29 cellular contexts compared by ENCODE assay signal in genomic region chr9:96661711-96662110, GRCh38. TPM values are rescaled to one million over a fixed set of nuclear protein-coding genes. Genes with fewer than 3 reads are reported as not detected.
DNase-seq lines count a peak whose midpoint lies in the region; ATAC-seq and TF ChIP-seq lines count a peak whose summit lies in the region.
"Had no signal": no experiment of that assay in that cellular context is flagged by ENCODE, and none has a peak within 500 bp of the region (broad histone marks: within the 10 kb centered on the region; RNA-seq: fewer than 3 reads in every experiment).

No MANE protein-coding gene starts in this region.

- peak; percentile 31 for ATAC-seq in left lung
- peak; percentile 90 for ATAC-seq in upper lobe of right lung
- ATAC-seq in HG03039 (IDR thresholded peaks at IDR 0.05; ENCODE audit: unreplicated experiment), result no peak
- ATAC-seq in psoas muscle, result no peak
- ATAC-seq: sciatic nerve; stimulated activated memory B cell treated with anti-CD40 and anti-IgM and Interleukin-4, amounts not matched to agents 10 μg/mL and 1 μg/mL and 100 μg/mL, for 72 hours had no signal

- intact Hi-C loops in left lung (cut with DNase I), result no loop called here
- intact Hi-C loops in upper lobe of right lung (cut with DNase I), result no loop called here
- intact Hi-C loops in activated CD4-positive, alpha-beta T cell treated with anti-CD3 and anti-CD28 coated beads, Interleukin-2, amount 10 ng/mL, durations not matched to agents 24 days and 14 days (cut with micrococcal nuclease), result no loop called here
- intact Hi-C loops in psoas muscle (cut with DNase I), result no loop called here

- no peaks in the 10 kb centered on the region for H3K36me3 Mint-ChIP-seq in HFFc6 (ENCODE audit: low read depth)
- no peaks in the 10 kb centered on the region for H3K36me3 Mint-ChIP-seq in activated CD4-positive, alpha-beta T cell treated with anti-CD3 and anti-CD28 coated beads, Interleukin-2, amount 10 ng/mL, durations not matched to agents 24 days and 14 days (ENCODE audit: low read depth)
- H3K36me3 Mint-ChIP-seq: CD4-positive, CD25-positive, alpha-beta regulatory T cell; neural progenitor cell; stimulated activated memory B cell treated with anti-CD40 and anti-IgM and Interleukin-4, amounts not matched to agents 10 μg/mL and 1 μg/mL and 100 μg/mL, for 72 hours had no signal

- no peak overlapping the region for H3K27ac Mint-ChIP-seq in HFFc6
- H3K27ac Mint-ChIP-seq in activated CD4-positive, alpha-beta T cell treated with anti-CD3 and anti-CD28 coated beads, Interleukin-2, amount 10 ng/mL, durations not matched to agents 24 days and 14 days, result no peak overlapping the region
- H3K27ac Mint-ChIP-seq: activated CD4-positive, alpha-beta memory T cell treated with anti-CD3 and anti-CD28 coated beads, Interleukin-2, amount 10 ng/mL, durations not matched to agents 7 days and 5 days; CD4-positive, CD25-positive, alpha-beta regulatory T cell; H9; neural progenitor cell; stimulated activated memory B cell treated with anti-CD40 and anti-IgM and Interleukin-4, amounts not matched to agents 10 μg/mL and 1 μg/mL and 100 μg/mL, for 72 hours had no signal

- no peaks in the 10 kb centered on the region for H3K9me3 Mint-ChIP-seq in HFFc6
- no peaks in the 10 kb centered on the region for H3K9me3 Mint-ChIP-seq in activated CD4-positive, alpha-beta T cell treated with anti-CD3 and anti-CD28 coated beads, Interleukin-2, amount 10 ng/mL, durations not matched to agents 24 days and 14 days
- H3K9me3 Mint-ChIP-seq: activated CD4-positive, alpha-beta memory T cell treated with anti-CD3 and anti-CD28 coated beads, Interleukin-2, amount 10 ng/mL, durations not matched to agents 7 days and 5 days; CD4-positive, CD25-positive, alpha-beta regulatory T cell; central memory CD8-positive, alpha-beta T cell; H9; neural progenitor cell; stimulated activated memory B cell treated with anti-CD40 and anti-IgM and Interleukin-4, amounts not matched to agents 10 μg/mL and 1 μg/mL and 100 μg/mL, for 72 hours had no signal

- in situ Hi-C loops in brain microvascular endothelial cell (cut with HindIII; ENCODE audit: low pct_ligation_motif_present, low sequenced_read_pairs), result no loop called here

- TF ChIP-seq CTCF in HFFc6 (IDR thresholded peaks at IDR 0.05) (no peak), brain microvascular endothelial cell (IDR thresholded peaks at IDR 0.05; ENCODE audit: low read depth, low read length, missing control alignments) (no peak), left lung (IDR thresholded peaks at IDR 0.05) (no peak), upper lobe of right lung (IDR thresholded peaks at IDR 0.05) (no peak), psoas muscle (IDR thresholded peaks at IDR 0.05) (no peak)

- no peak overlapping the region for H3K27ac ChIP-seq in brain microvascular endothelial cell
- no peak overlapping the region for H3K27ac ChIP-seq in left lung
- peak overlapping the region; percentile 1 for H3K27ac ChIP-seq in upper lobe of right lung
- no peak overlapping the region for H3K27ac ChIP-seq in psoas muscle
- H3K27ac ChIP-seq: neural progenitor cell, SJCRH30, upper lobe of left lung had no signal

- H3K9me3 ChIP-seq in left lung (no peaks in the 10 kb centered on the region), upper lobe of right lung (no peaks in the 10 kb centered on the region), psoas muscle (no peaks in the 10 kb centered on the region)
- H3K9me3 ChIP-seq: MG63, SJCRH30, upper lobe of left lung had no signal

- DNase-seq in HFFc6 (peak; percentile 31), brain microvascular endothelial cell (peak; percentile 43), left lung (no peak), upper lobe of right lung (no peak), psoas muscle (no peak)
- DNase-seq in activated CD4-positive, alpha-beta T cell treated with anti-CD3 and anti-CD28 coated beads, Interleukin-2, amount 10 ng/mL, durations not matched to agents 24 days and 14 days, result no peak
- DNase-seq: activated CD4-positive, alpha-beta memory T cell treated with anti-CD3 and anti-CD28 coated beads, Interleukin-2, amount 10 ng/mL, durations not matched to agents 7 days and 5 days; activated CD4-positive, CD25-positive, alpha-beta regulatory T cell treated with anti-CD3 and anti-CD28 coated beads, Interleukin-2, amount 50 U/mL, for 72 hours; activated CD8-positive, alpha-beta memory T cell treated with anti-CD3 and anti-CD28 coated beads, Interleukin-2, amount 50 U/mL, for 48 hours; activated naive CD4-positive, alpha-beta T cell treated with anti-CD3 and anti-CD28 coated beads, Interleukin-2, amount 50 U/mL, for 16 hours; amniotic stem cell; CD4-positive, CD25-positive, alpha-beta regulatory T cell; H9; KBM-7; MG63; NCI-H2029; NCI-H526 treated with DMSO at 0.1 percent for 48 hours; posterior cingulate gyrus; SJCRH30; stimulated activated CD4-positive, alpha-beta T cell treated with anti-CD3 and anti-CD28 coated beads, Interleukin-4, amount 100 ng/mL, for 4 hours; substantia nigra; upper lobe of left lung had no signal

- H3K4me3 ChIP-seq in brain microvascular endothelial cell (ENCODE audit: low read depth, low read length) (no peak overlapping the region), left lung (no peak overlapping the region), upper lobe of right lung (no peak overlapping the region), psoas muscle (no peak overlapping the region)
- H3K4me3 ChIP-seq: GM12878, lung, MG63, neural progenitor cell, SJCRH30, upper lobe of left lung had no signal

- H3K27me3 Mint-ChIP-seq in HFFc6 (ENCODE audit: insufficient read depth), result peaks cover 2% of the 10 kb centered on the region; the same call in 1 of the 2 replicates
- peaks cover 14% of the 10 kb centered on the region for H3K27me3 Mint-ChIP-seq in activated CD4-positive, alpha-beta T cell treated with anti-CD3 and anti-CD28 coated beads, Interleukin-2, amount 10 ng/mL, durations not matched to agents 24 days and 14 days
- H3K27me3 Mint-ChIP-seq: central memory CD8-positive, alpha-beta T cell; stimulated activated memory B cell treated with anti-CD40 and anti-IgM and Interleukin-4, amounts not matched to agents 10 μg/mL and 1 μg/mL and 100 μg/mL, for 72 hours had no signal

- no peak overlapping the region for H3K4me3 Mint-ChIP-seq in HFFc6
- H3K4me3 Mint-ChIP-seq in activated CD4-positive, alpha-beta T cell treated with anti-CD3 and anti-CD28 coated beads, Interleukin-2, amount 10 ng/mL, durations not matched to agents 24 days and 14 days, result no peak overlapping the region
- H3K4me3 Mint-ChIP-seq: activated CD4-positive, alpha-beta memory T cell treated with anti-CD3 and anti-CD28 coated beads, Interleukin-2, amount 10 ng/mL, durations not matched to agents 7 days and 5 days; CD4-positive, CD25-positive, alpha-beta regulatory T cell; central memory CD8-positive, alpha-beta T cell; H9; neural progenitor cell; stimulated activated memory B cell treated with anti-CD40 and anti-IgM and Interleukin-4, amounts not matched to agents 10 μg/mL and 1 μg/mL and 100 μg/mL, for 72 hours had no signal

- no peaks in the 10 kb centered on the region for H3K36me3 ChIP-seq in brain microvascular endothelial cell (replicated peaks)
- no peaks in the 10 kb centered on the region for H3K36me3 ChIP-seq in left lung
- H3K36me3 ChIP-seq in upper lobe of right lung, result no peaks in the 10 kb centered on the region
- no peaks in the 10 kb centered on the region for H3K36me3 ChIP-seq in psoas muscle (ENCODE audit: insufficient read depth in 1 of 2, low read depth in 1 of 2)
- H3K36me3 ChIP-seq: MG63, neural progenitor cell, SJCRH30, upper lobe of left lung had no signal

- H3K27me3 ChIP-seq in brain microvascular endothelial cell (replicated peaks) (no peaks in the 10 kb centered on the region), left lung (no peaks in the 10 kb centered on the region), upper lobe of right lung (no peaks in the 10 kb centered on the region), psoas muscle (ENCODE audit: insufficient read depth in 3 of 3, low read length in 2 of 3) (no peaks in the 10 kb centered on the region)
- H3K27me3 ChIP-seq: MG63, SJCRH30, upper lobe of left lung had no signal

- no peaks in the 10 kb centered on the region for H3K4me1 Mint-ChIP-seq in HFFc6 (ENCODE audit: low read depth)
- peaks cover 2% of the 10 kb centered on the region for H3K4me1 Mint-ChIP-seq in activated CD4-positive, alpha-beta T cell treated with anti-CD3 and anti-CD28 coated beads, Interleukin-2, amount 10 ng/mL, durations not matched to agents 24 days and 14 days
- H3K4me1 Mint-ChIP-seq: central memory CD8-positive, alpha-beta T cell; neural progenitor cell had no signal

- WGBS in psoas muscle, 3 donors, result 69 to 79% (median 73%) methylated on average over 4 of the region's 4 CpGs

- H3K4me1 ChIP-seq in left lung (peaks cover 0 to 3% of the 10 kb centered on the region in 2 donors), upper lobe of right lung (no peaks in the 10 kb centered on the region), psoas muscle (no peaks in the 10 kb centered on the region)
- H3K4me1 ChIP-seq: neural progenitor cell, SJCRH30 had no signal

RNA-seq across cellular contexts. Expression of gene PRXL2C, which starts 6.6 kb away (rescaled TPM):
- total RNA-seq in HFFc6 (2021; fragmentation: NEBNext Ultra II Directional; extraction: Animal tissue kit (Norgen Biotek cat#: 25700)), result 10 to 100 TPM; 16.3 to 19.7 (median 17.8) TPM
- 10 to 100 TPM; 18.2 to 31.9 TPM for total RNA-seq in left lung
- total RNA-seq in upper lobe of right lung, result 25.6 TPM
- 7.8 and 9.8 TPM in 2 replicates for total RNA-seq in activated CD4-positive, alpha-beta T cell treated with anti-CD3 and anti-CD28 coated beads, Interleukin-2, amount 10 ng/mL, durations not matched to agents 24 days and 14 days
- 10 to 100 TPM; 13.8 to 31.3 (median 23.5) TPM for total RNA-seq in psoas muscle
- 10 to 100 TPM in 2 of 3 donors, 1 to 10 TPM in 1; 6.2 to 16.9 (median 14.7) TPM for polyA plus RNA-seq in psoas muscle

RNA-seq across cellular contexts. Expression of gene CDC14B, which starts 42.1 kb away (rescaled TPM):
- total RNA-seq in HFFc6 (2021; fragmentation: NEBNext Ultra II Directional; extraction: Animal tissue kit (Norgen Biotek cat#: 25700)), result 10 to 100 TPM; 10.7 to 14.9 (median 12.1) TPM
- total RNA-seq in left lung (10 to 100 TPM; 10.5 to 17.1 TPM), upper lobe of right lung (14.5 TPM), psoas muscle (10 to 100 TPM in 1 of 4 donors, 1 to 10 TPM in 3; 2.1 to 10.7 (median 6.1) TPM)
- 1.0 and 1.1 TPM in 2 replicates for total RNA-seq in activated CD4-positive, alpha-beta T cell treated with anti-CD3 and anti-CD28 coated beads, Interleukin-2, amount 10 ng/mL, durations not matched to agents 24 days and 14 days
- 1 to 10 TPM in 2 of 3 donors, under 1 TPM in 1; 0.87 to 2.6 (median 2.5) TPM for polyA plus RNA-seq in psoas muscle

Comparison
In these comparisons a context has a peak if more than half of its experiments do, and no peak if none do; other contexts are left out.
1. DNase-seq: peak in HFFc6 (single experiment) and brain microvascular endothelial cell (single experiment); none in left lung (0 of 2), upper lobe of right lung (single experiment), activated CD4-positive, alpha-beta T cell treated with anti-CD3 and anti-CD28 coated beads, Interleukin-2, amount 10 ng/mL, durations not matched to agents 24 days and 14 days (single experiment) and psoas muscle (0 of 2).
2. ATAC-seq: peak in left lung (single experiment) and upper lobe of right lung (single experiment); none in HG03039 (single experiment) and psoas muscle (0 of 4).